In genomic region chr2:201223089-201224073, GRCh38 we compare ENCODE assay signal across 9 cellular contexts. TPM values are rescaled to one million over a fixed set of nuclear protein-coding genes. Genes with fewer than 3 reads are reported as not detected.
DNase-seq lines count a peak whose midpoint lies in the region; ATAC-seq and TF ChIP-seq lines count a peak whose summit lies in the region.
"Had no signal": no experiment of that assay in that cellular context is flagged by ENCODE, and none has a peak within 500 bp of the region (broad histone marks: within the 10 kb centered on the region; RNA-seq: fewer than 3 reads in every experiment).

No MANE protein-coding gene starts in this region.

- peak; percentile 92 for ATAC-seq in HG02678 (IDR thresholded peaks at IDR 0.05; ENCODE audit: unreplicated experiment)

- H3K27ac Mint-ChIP-seq in activated T-cell treated with anti-CD3 and anti-CD28 coated beads, Interleukin-2, amount 50 U/mL, for 24 hours: peak overlapping the region; percentile 71
- peak overlapping the region; percentile 84 for H3K27ac Mint-ChIP-seq in progenitor cell of endocrine pancreas

- no peaks in the 10 kb centered on the region for H3K9me3 Mint-ChIP-seq in activated T-cell treated with anti-CD3 and anti-CD28 coated beads, Interleukin-2, amount 50 U/mL, for 24 hours
- H3K9me3 Mint-ChIP-seq in progenitor cell of endocrine pancreas (ENCODE audit: low read depth): no peaks in the 10 kb centered on the region

- H3K27me3 Mint-ChIP-seq in activated T-cell treated with anti-CD3 and anti-CD28 coated beads, Interleukin-2, amount 50 U/mL, for 24 hours: no peaks in the 10 kb centered on the region
- no peaks in the 10 kb centered on the region for H3K27me3 Mint-ChIP-seq in progenitor cell of endocrine pancreas

- H3K4me1 Mint-ChIP-seq in activated T-cell treated with anti-CD3 and anti-CD28 coated beads, Interleukin-2, amount 50 U/mL, for 24 hours (ENCODE audit: low read depth): peaks cover 49% of the 10 kb centered on the region
- peaks cover 8% of the 10 kb centered on the region for H3K4me1 Mint-ChIP-seq in progenitor cell of endocrine pancreas (ENCODE audit: low read depth)

- peaks cover 13% of the 10 kb centered on the region for H3K36me3 Mint-ChIP-seq in activated T-cell treated with anti-CD3 and anti-CD28 coated beads, Interleukin-2, amount 50 U/mL, for 24 hours (ENCODE audit: low read depth)
- no peaks in the 10 kb centered on the region for H3K36me3 Mint-ChIP-seq in progenitor cell of endocrine pancreas (ENCODE audit: insufficient read depth)

- TF ChIP-seq CTCF in NB4 (IDR thresholded peaks at IDR 0.05; ENCODE audit: low read depth, low read length) (no peak), progenitor cell of endocrine pancreas (IDR thresholded peaks at IDR 0.05; ENCODE audit: unreplicated experiment) (no peak)

- H3K4me3 Mint-ChIP-seq in activated T-cell treated with anti-CD3 and anti-CD28 coated beads, Interleukin-2, amount 50 U/mL, for 24 hours: peak overlapping the region; percentile 4
- no peak overlapping the region for H3K4me3 Mint-ChIP-seq in progenitor cell of endocrine pancreas (ENCODE audit: low read depth)

- no peak for TF ChIP-seq POLR2A in NB4 (IDR thresholded peaks at IDR 0.05; ENCODE audit: extremely low read depth, insufficient read length)

- DNase-seq in activated T-cell treated with anti-CD3 and anti-CD28 coated beads, Interleukin-2, amount 50 U/mL, for 24 hours: no peak
- DNase-seq in activated T-cell treated with anti-CD3 and anti-CD28 coated beads for 4 hours (no peak), NB4 (ENCODE audit: low read depth) (peak; percentile 25), progenitor cell of endocrine pancreas (ENCODE audit: low spot score, unreplicated experiment) (no peak), dedifferentiated amniotic fluid mesenchymal stem cell (ENCODE audit: extremely low spot score) (no peak), SIG-M5 treated with dmso at 0.1 percent for 504 hours (lab: John Stamatoyannopoulos, UW; ENCODE audit: unreplicated experiment) (no peak)
- DNase-seq in stimulated activated CD4-positive, alpha-beta T cell treated with anti-CD3 and anti-CD28 coated beads, Interleukin-4, amount 100 ng/mL, for 1 hour: no peak

- H3K4me3 ChIP-seq in NB4 (ENCODE audit: low read depth, low read length): no peak overlapping the region
- H3K4me3 ChIP-seq: SK-N-MC had no signal

RNA-seq across cellular contexts. Expression of gene CASP8, which starts 37.0 kb away (rescaled TPM):
- 2.8 and 5.0 TPM in 2 replicates for total RNA-seq in progenitor cell of endocrine pancreas

RNA-seq across cellular contexts. Expression of gene CASP10, which starts 40.4 kb away (rescaled TPM):
- 9.0 and 9.9 TPM in 2 replicates for total RNA-seq in progenitor cell of endocrine pancreas
